Comparison of ENCODE assay signal across 18 cellular contexts in genomic region chr17:50906443-50906842, GRCh38. TPM values are rescaled to one million over a fixed set of nuclear protein-coding genes. Genes with fewer than 3 reads are reported as not detected.
DNase-seq lines count a peak whose midpoint lies in the region; ATAC-seq, FAIRE-seq and TF ChIP-seq lines count a peak whose summit lies in the region.
"Had no signal": no experiment of that assay in that cellular context is flagged by ENCODE, and none has a peak within 500 bp of the region (broad histone marks: within the 10 kb centered on the region; RNA-seq: fewer than 3 reads in every experiment).

No MANE protein-coding gene starts in this region.

- ATAC-seq in Right ventricle myocardium superior (ENCODE audit: poor library complexity) = no peak
- ATAC-seq in heart left ventricle = no peak
- ATAC-seq in K562 = no peak
- no peak for ATAC-seq in naive thymus-derived CD8-positive, alpha-beta T cell
- ATAC-seq in HG02610 (IDR thresholded peaks at IDR 0.05; ENCODE audit: unreplicated experiment) = no peak
- ATAC-seq: psoas muscle had no signal

- peaks cover 0 to 56% (median 29%) of the 10 kb centered on the region in 12 donors for H3K4me1 ChIP-seq in heart left ventricle
- peaks cover 12 to 27% of the 10 kb centered on the region in 2 experiments; a peak in 4 of 5 replicates for H3K4me1 ChIP-seq in K562 (replicated peaks in 1 of 2; ENCODE audit: control insufficient read depth in 2 of 2, insufficient read depth in 2 of 2, low read length in 2 of 2)
- peaks cover 23 to 34% (median 33%) of the 10 kb centered on the region in 4 donors for H3K4me1 ChIP-seq in transverse colon

- H3K9ac ChIP-seq in K562 (ENCODE audit: insufficient read depth in 1 of 2, low read depth in 2 of 2, low read length in 2 of 2) = no peak overlapping the region; a peak in 1 of 4 replicates

- intact Hi-C loops in Right ventricle myocardium superior (cut with DNase I) = no loop called here
- intact Hi-C loops in heart left ventricle (cut with DNase I) = loop anchor here in 2 of 10 donors (5.0 kb wide), 2 partner anchors 34 to 39 kb away; partner anchors contain the start of gene TOB1 (in 1 of the 2)
- intact Hi-C loops in K562 (cut with micrococcal nuclease) = no loop called here
- intact Hi-C loops in transverse colon (cut with DNase I; ENCODE audit: low total_unique reads) = loop anchor here (5.0 kb wide), 1 partner anchor 36 kb away; no protein-coding TSS in a partner anchor

- no peaks in the 10 kb centered on the region for H3K9me1 ChIP-seq in K562 (ENCODE audit: control insufficient read depth, insufficient read depth, low read length)

- H3K27me3 ChIP-seq in heart left ventricle = no peaks in the 10 kb centered on the region
- H3K27me3 ChIP-seq in K562 (ENCODE audit: control insufficient read depth in 2 of 2, insufficient read depth in 2 of 2, low read length in 2 of 2) = no peaks in the 10 kb centered on the region
- H3K27me3 ChIP-seq in transverse colon = no peaks in the 10 kb centered on the region
- H3K27me3 ChIP-seq: spleen had no signal

- DNase-seq in Right ventricle myocardium superior (peak; percentile 9), heart left ventricle (no peak), K562 (ENCODE audit: extremely low read depth in 1 of 4, low spot score in 3 of 4) (no peak), transverse colon (no peak), NCI-H524 treated with DMSO at 0.1 percent for 48 hours (lab: John Stamatoyannopoulos, UW) (no peak), cerebellum (ENCODE audit: low spot score) (no peak)
- no peak for DNase-seq in naive thymus-derived CD8-positive, alpha-beta T cell
- DNase-seq: activated B cell treated with CpG ODN at 0.5 μM for 24 hours, caudate nucleus, glutamatergic neuron, naive B cell, NCI-H1417 treated with DMSO at 0.1 percent for 48 hours, psoas muscle, spleen, T-helper 1 cell, trophoblast cell had no signal

- peak overlapping the region in 3 of 12 donors; percentile 2 to 95 (median 86) for H3K27ac ChIP-seq in heart left ventricle
- H3K27ac ChIP-seq in K562 (ENCODE audit: extremely low read depth, low read depth, low read length) = no peak overlapping the region
- peak overlapping the region; percentile 82 to 95 (median 92) for H3K27ac ChIP-seq in transverse colon

- no peak overlapping the region for H3K4me3 ChIP-seq in heart left ventricle
- H3K4me3 ChIP-seq in K562 = no peak overlapping the region
- no peak overlapping the region for H3K4me3 ChIP-seq in transverse colon
- H3K4me3 ChIP-seq: psoas muscle, spleen had no signal

- no peaks in the 10 kb centered on the region for H4K20me1 ChIP-seq in K562 (replicated peaks; ENCODE audit: control insufficient read depth, insufficient read depth, low read length)

- H3K27ac Mint-ChIP-seq in naive thymus-derived CD8-positive, alpha-beta T cell = peak overlapping the region; percentile 34 to 90 (median 66)
- H3K27ac Mint-ChIP-seq: activated B cell treated with CpG ODN at 0.5 μM for 24 hours; activated T-helper 2 cell treated with anti-CD3 and anti-CD28 coated beads, Interferon-gamma antibody, Interleukin-2, Interleukin-4, amounts not matched to agents 10 μg/mL and 5 μg/mL and 100 μg/mL, durations not matched to agents 14 hours and 24 hours and 36 hours had no signal

- H2AFZ ChIP-seq in K562 (ENCODE audit: low read depth, low read length) = no peak overlapping the region

- H3K36me3 ChIP-seq in heart left ventricle (no peaks in the 10 kb centered on the region), K562 (ENCODE audit: control insufficient read depth, insufficient read depth, low read length) (no peaks in the 10 kb centered on the region), transverse colon (no peaks in the 10 kb centered on the region)
- H3K36me3 ChIP-seq: spleen had no signal

- no peaks in the 10 kb centered on the region for H3K36me3 Mint-ChIP-seq in naive thymus-derived CD8-positive, alpha-beta T cell
- H3K36me3 Mint-ChIP-seq: naive B cell had no signal

- no peak for FAIRE-seq in K562 (lab: Jason Lieb, UNC)

- POLR2A ChIA-PET in K562 (lab: Yijun Ruan, JAX) = interaction anchor here (1.1 to 2.4 kb wide), 2 partner anchors 34 to 41 kb away, joined by 3 to 7 read pairs; partner anchors contain the start of gene TOB1
- POLR2A ChIA-PET in naive thymus-derived CD8-positive, alpha-beta T cell (lab: Charles Lee) = interaction anchor here (1.1 to 8.7 kb wide), 7 partner anchors 12 to 54 kb away, joined by 3 to 92 read pairs (median 6); partner anchors contain the start of gene TOB1

- H3K27me3 Mint-ChIP-seq in naive thymus-derived CD8-positive, alpha-beta T cell = no peaks in the 10 kb centered on the region
- H3K27me3 Mint-ChIP-seq: activated B cell treated with CpG ODN at 0.5 μM for 24 hours, naive B cell had no signal

- peak overlapping the region in 1 of 10 donors; percentile 15 for H3K4me3 Mint-ChIP-seq in naive thymus-derived CD8-positive, alpha-beta T cell
- H3K4me3 Mint-ChIP-seq: activated B cell treated with CpG ODN at 0.5 μM for 24 hours, naive B cell had no signal

- no peaks in the 10 kb centered on the region for H3K79me2 ChIP-seq in K562 (ENCODE audit: control insufficient read depth, insufficient read depth, low read length)

- peaks cover 0 to under 1% (median 0%) of the 10 kb centered on the region in 9 donors for H3K9me3 Mint-ChIP-seq in naive thymus-derived CD8-positive, alpha-beta T cell
- H3K9me3 Mint-ChIP-seq: activated B cell treated with CpG ODN at 0.5 μM for 24 hours; activated T-helper 2 cell treated with anti-CD3 and anti-CD28 coated beads, Interferon-gamma antibody, Interleukin-2, Interleukin-4, amounts not matched to agents 10 μg/mL and 5 μg/mL and 100 μg/mL, durations not matched to agents 14 hours and 24 hours and 36 hours had no signal

- H3K9me3 ChIP-seq in heart left ventricle = no peaks in the 10 kb centered on the region
- H3K9me3 ChIP-seq in K562 (replicated peaks; ENCODE audit: control insufficient read depth, insufficient read depth, low read depth, low read length) = no peaks in the 10 kb centered on the region
- H3K9me3 ChIP-seq in transverse colon = no peaks in the 10 kb centered on the region
- H3K9me3 ChIP-seq: psoas muscle, spleen had no signal

- H3K4me2 ChIP-seq in K562 (ENCODE audit: insufficient read depth, low read length) = no peak overlapping the region

- CTCF ChIA-PET in K562 (lab: Yijun Ruan, JAX; ENCODE audit: low intra/inter-chr PET ratio) = no interaction called here

- TF ChIP-seq CTCF in heart left ventricle (IDR thresholded peaks at IDR 0.05) = no peak
- no peak for TF ChIP-seq CTCF in K562 (IDR thresholded peaks at IDR 0.05 in 2 of 3, conservative IDR thresholded peaks at IDR 0.05 in 1 of 3; ENCODE audit: insufficient read depth in 2 of 3, low read depth in 1 of 3, low read length in 3 of 3)
- TF ChIP-seq CTCF in transverse colon (IDR thresholded peaks at IDR 0.05) = no peak

- WGBS in heart left ventricle, 4 donors = 85 to 94% (median 92%) methylated on average over 4 of the region's 4 CpGs
- 72% methylated on average over 3 of the region's 4 CpGs for WGBS in K562 (ENCODE audit: insufficient coverage, low coverage, missing lambda C conversion rate)
- WGBS in transverse colon (ENCODE audit: low coverage in 1 of 2), 2 donors = 87% methylated on average over 4 of the region's 4 CpGs; no CpG with 5 or more reads in 1 of the 2 donors

- BruUV-seq in K562 (replicated peaks; lab: Mats Ljungman, UMichigan) = no TSS peak

- peaks cover 45 to 76% (median 74%) of the 10 kb centered on the region in 4 donors for H3K4me1 Mint-ChIP-seq in naive thymus-derived CD8-positive, alpha-beta T cell

- in situ Hi-C loops in K562 (cut with MboI) = no loop called here
- in situ Hi-C loops in transverse colon (cut with MboI; ENCODE audit: low pct_ligation_motif_present in 1 of 4, low pct_unique_long_range_greater_than_20kb in 1 of 4, low sequenced_read_pairs in 3 of 4) = no loop called here

- no peak for TF ChIP-seq POLR2A in heart left ventricle (IDR thresholded peaks at IDR 0.05)
- TF ChIP-seq POLR2A in K562 (conservative IDR thresholded peaks at IDR 0.05) = no peak
- no peak for TF ChIP-seq POLR2A in transverse colon (IDR thresholded peaks at IDR 0.05)

- TF ChIP-seq EP300 in K562 (IDR thresholded peaks at IDR 0.05; ENCODE audit: low read length) (no peak), transverse colon (IDR thresholded peaks at IDR 0.05; ENCODE audit: low read depth) (no peak)

- no peak for TF ChIP-seq RAD21 in K562 (CRISPR knock-in tag; conservative IDR thresholded peaks at IDR 0.05 in 1 of 2, IDR thresholded peaks at IDR 0.05 in 1 of 2)

TF ChIP-seq in K562, 482 proteins besides CTCF, POLR2A, EP300 and RAD21 (continues in another document):
- no peak for TF ChIP-seq SAFB (IDR thresholded peaks at IDR 0.05; ENCODE audit: borderline replicate concordance, low read depth, low read length)
- no peak for TF ChIP-seq ARID1B (IDR thresholded peaks at IDR 0.05)
- no peak for TF ChIP-seq ZNF444 (CRISPR knock-in tag; IDR thresholded peaks at IDR 0.05)
- no peak for TF ChIP-seq ZBTB8A (IDR thresholded peaks at IDR 0.05; ENCODE audit: partially characterized antibody)
- TF ChIP-seq FOS (IDR thresholded peaks at IDR 0.05; ENCODE audit: extremely low read depth, insufficient read length) = no peak

RNA-seq across cellular contexts. Expression of gene TOB1, which starts 40.3 kb away (rescaled TPM):
- total RNA-seq in Right ventricle myocardium superior (83.8 TPM), heart left ventricle (100 to 1,000 TPM in 4 of 9 donors, 10 to 100 TPM in 5; 38.3 to 136 (median 88.7) TPM), K562 (2014; rRNA removed) (4.8 and 13.9 TPM in 2 replicates), K562 (2014; rRNA removed; fragmentation: Illumina TruSeq; extraction: Trizol) (12.4 and 13.2 TPM in 2 replicates), K562 (2015; rRNA removed; fragmentation: Illumina TruSeq; extraction: Trizol) (13.2 TPM in 2 replicates), K562 (2021) (29.9 and 31.0 TPM in 2 replicates), transverse colon (10 to 100 TPM; 69.1 to 88.3 (median 75.5) TPM), cerebellum (13.0 TPM)
- polyA plus RNA-seq in heart left ventricle (10 to 100 TPM; 22.2 to 34.2 TPM), K562 (2011; rRNA removed) (10.5 and 10.8 TPM in 2 replicates), K562 (2014; fragmentation: Illumina TruSeq; extraction: Trizol) (14.9 and 17.6 TPM in 2 replicates), K562 (2014; fragmentation: Nextera tagmentation; extraction: Ambion mirVana) (10 to 100 TPM; 44.9 to 63.7 TPM), K562 (2014; rRNA removed) (10.9 and 11.8 TPM in 2 replicates)
- 10.4 and 18.1 TPM in 2 replicates for total RNA-seq in K562 (2011; cell fraction: chromatin; rRNA removed; ENCODE audit: low replicate concordance)
- 14.8 and 18.2 TPM in 2 replicates for total RNA-seq in K562 (2011; cell fraction: nucleolus; rRNA removed)
- total RNA-seq in K562 (2011; cell fraction: nucleoplasm; rRNA removed) = 19.9 and 21.5 TPM in 2 replicates
- polyA plus RNA-seq in K562 (2011; cell fraction: cytosol; rRNA removed) = 8.5 and 9.7 TPM in 2 replicates
- 17.6 and 24.1 TPM in 2 replicates for polyA plus RNA-seq in K562 (2011; cell fraction: nucleus; rRNA removed)
- polyA plus RNA-seq in K562 (2012) = 16.9 and 24.9 TPM in 2 replicates
- 19.1 and 19.5 TPM in 2 replicates for polyA minus RNA-seq in K562 (2011; rRNA and poly(A)+ RNA removed)
- polyA minus RNA-seq in K562 (2011; cell fraction: cytosol; rRNA and poly(A)+ RNA removed) = 13.5 and 14.2 TPM in 2 replicates
- 22.5 and 23.9 TPM in 2 replicates for polyA minus RNA-seq in K562 (2011; cell fraction: nucleus; rRNA and poly(A)+ RNA removed)
- 100 to 1,000 TPM in 1 of 2 experiments, 10 to 100 TPM in 1; 86.8 to 107 TPM for total RNA-seq in naive thymus-derived CD8-positive, alpha-beta T cell
- 100 to 1,000 TPM in 1 of 3 donors, 10 to 100 TPM in 2; 42.9 to 114 (median 65.1) TPM for polyA plus RNA-seq in naive thymus-derived CD8-positive, alpha-beta T cell
